Comparison of ENCODE assay signal across 8 cellular contexts in genomic region chr7:135414850-135415439, GRCh38.
DNase-seq lines count a peak whose midpoint lies in the region; ATAC-seq and TF ChIP-seq lines count a peak whose summit lies in the region.

No MANE protein-coding gene starts in this region.

- in situ Hi-C loops in Caki2 (cut with HindIII; ENCODE audit: low pct_unique_long_range_greater_than_20kb, low sequenced_read_pairs) = no loop called here

- H3K9me3 ChIP-seq in ascending aorta (no peaks in the 10 kb centered on the region), left lung (no peaks in the 10 kb centered on the region)

- peak; percentile 65 for ATAC-seq in left lung
- no peak for ATAC-seq in HG02763 (IDR thresholded peaks at IDR 0.05; ENCODE audit: unreplicated experiment)

- H3K27me3 ChIP-seq in ascending aorta (no peaks in the 10 kb centered on the region), left lung (no peaks in the 10 kb centered on the region)

- intact Hi-C loops in ascending aorta (cut with DNase I) = no loop called here
- intact Hi-C loops in left lung (cut with DNase I) = no loop called here

- H3K27ac ChIP-seq in ascending aorta (no peak overlapping the region), left lung (no peak overlapping the region)

- TF ChIP-seq CTCF in GM20000 (IDR thresholded peaks at IDR 0.05; ENCODE audit: extremely low read depth, missing control alignments) (peak; percentile 66), ascending aorta (IDR thresholded peaks at IDR 0.05) (peak in 2 of 3 experiments; percentile 17 to 25), left lung (IDR thresholded peaks at IDR 0.05) (peak in 1 of 2 donors; percentile 33)

- DNase-seq in Caki2 (ENCODE audit: low read depth) = peak; percentile 38
- peak; percentile 4 for DNase-seq in GM20000 (ENCODE audit: low spot score)
- peak; percentile 60 for DNase-seq in NCI-H748 treated with DMSO at 0.1 percent for 48 hours (lab: John Stamatoyannopoulos, UW)
- no peak for DNase-seq in ascending aorta (ENCODE audit: low spot score in 2 of 2)
- DNase-seq in left lung = no peak
- no peak for DNase-seq in mesenteric fat pad (ENCODE audit: low spot score)
- DNase-seq in middle frontal gyrus (ENCODE audit: extremely low spot score, low spot score) = no peak

- H3K4me1 ChIP-seq in ascending aorta (no peaks in the 10 kb centered on the region), left lung (no peaks in the 10 kb centered on the region)

- H3K4me3 ChIP-seq in ascending aorta (no peak overlapping the region), left lung (no peak overlapping the region)

- peaks cover 7 to 12% of the 10 kb centered on the region in 2 donors for H3K36me3 ChIP-seq in ascending aorta
- H3K36me3 ChIP-seq in left lung = peaks cover 0 to 18% of the 10 kb centered on the region in 2 donors

Comparison
In these comparisons a context has a peak if more than half of its experiments do, and no peak if none do; other contexts are left out.
1. DNase-seq: peak in Caki2 (single experiment), GM20000 (single experiment) and NCI-H748 treated with DMSO at 0.1 percent for 48 hours (single experiment); none in ascending aorta (0 of 2), left lung (0 of 2), mesenteric fat pad (single experiment) and middle frontal gyrus (single experiment).